ENCODE assay signal across 17 cellular contexts in genomic region chr11:70503201-70503877, GRCh38.
A peak's percentile ranks its signal among the peaks of the same experiment; 100 is the strongest.
DNase-seq lines count a peak whose midpoint lies in the region; ATAC-seq, FAIRE-seq and TF ChIP-seq lines count a peak whose summit lies in the region.
"Had no signal": no experiment of that assay in that cellular context is flagged by ENCODE, and none has a peak within 500 bp of the region (broad histone marks: within the 10 kb centered on the region; RNA-seq: fewer than 3 reads in every experiment).

No MANE protein-coding gene starts in this region.

- H3K4me1 Mint-ChIP-seq in effector memory CD8-positive, alpha-beta T cell (ENCODE audit: low read depth in 2 of 2) = no peaks in the 10 kb centered on the region
- H3K4me1 Mint-ChIP-seq: B cell, immature natural killer cell had no signal

- peaks cover 14% of the 10 kb centered on the region for H3K4me1 ChIP-seq in BE2C
- no peaks in the 10 kb centered on the region for H3K4me1 ChIP-seq in kidney (ENCODE audit: control insufficient read depth in 1 of 2, insufficient read depth in 1 of 2, low read depth in 1 of 2, low read length in 2 of 2)
- H3K4me1 ChIP-seq: uterus had no signal

- H3K27ac Mint-ChIP-seq in effector memory CD8-positive, alpha-beta T cell = no peak overlapping the region
- H3K27ac Mint-ChIP-seq: B cell; immature natural killer cell; mesothelial cell of epicardium; stimulated activated naive CD8-positive, alpha-beta T cell treated with anti-CD3 and anti-CD28 coated beads, Interleukin-15, Interleukin-2, amounts not matched to agents 100 ng/mL and 50 ng/mL, for 24 hours had no signal

- H3K36me3 ChIP-seq in BE2C (no peaks in the 10 kb centered on the region), kidney (ENCODE audit: control insufficient read depth in 1 of 2, insufficient read depth in 2 of 2, low read length in 2 of 2) (no peaks in the 10 kb centered on the region)
- H3K36me3 ChIP-seq: MG63, uterus had no signal

- H3K9me3 ChIP-seq in BE2C (no peaks in the 10 kb centered on the region), kidney (ENCODE audit: control insufficient read depth in 1 of 2, low read length in 2 of 2) (no peaks in the 10 kb centered on the region)
- H3K9me3 ChIP-seq: MG63, uterus had no signal

- no peaks in the 10 kb centered on the region for H3K36me3 Mint-ChIP-seq in effector memory CD8-positive, alpha-beta T cell (ENCODE audit: insufficient read depth)
- H3K36me3 Mint-ChIP-seq: immature natural killer cell, mesothelial cell of epicardium had no signal

- H3K27me3 Mint-ChIP-seq in effector memory CD8-positive, alpha-beta T cell = peaks cover 4 to 61% of the 10 kb centered on the region in 2 donors
- H3K27me3 Mint-ChIP-seq: stimulated activated naive CD8-positive, alpha-beta T cell treated with anti-CD3 and anti-CD28 coated beads, Interleukin-15, Interleukin-2, amounts not matched to agents 100 ng/mL and 50 ng/mL, for 24 hours had no signal

- no peaks in the 10 kb centered on the region for H3K9me3 Mint-ChIP-seq in effector memory CD8-positive, alpha-beta T cell
- H3K9me3 Mint-ChIP-seq: immature natural killer cell; mesothelial cell of epicardium; stimulated activated naive CD8-positive, alpha-beta T cell treated with anti-CD3 and anti-CD28 coated beads, Interleukin-15, Interleukin-2, amounts not matched to agents 100 ng/mL and 50 ng/mL, for 24 hours had no signal

- no peak for FAIRE-seq in kidney (lab: Jason Lieb, UNC)
- FAIRE-seq: colon had no signal

- no peak overlapping the region for H3K4me3 ChIP-seq in BE2C (ENCODE audit: low read depth, low read length)
- no peak overlapping the region for H3K4me3 ChIP-seq in kidney (ENCODE audit: low read length in 2 of 2)
- H3K4me3 ChIP-seq: MG63, smooth muscle cell, uterus had no signal

- no peak overlapping the region for H3K9ac ChIP-seq in kidney (ENCODE audit: low read length in 2 of 2)

- peak; percentile 14 for DNase-seq in BE2C
- peak; percentile 36 for DNase-seq in ELF-1 (ENCODE audit: low read depth, low spot score)
- peak; percentile 86 for DNase-seq in NCI-H345 (lab: John Stamatoyannopoulos, UW)
- peak; percentile 41 for DNase-seq in kidney
- DNase-seq in stimulated activated CD4-positive, alpha-beta T cell treated with anti-CD3 and anti-CD28 coated beads, Interleukin-4, amount 100 ng/mL, for 24 hours = no peak
- DNase-seq in stimulated activated naive CD8-positive, alpha-beta T cell treated with anti-CD3 and anti-CD28 coated beads, Interleukin-15, Interleukin-2, amounts not matched to agents 100 U/mL and 50 U/mL, for 24 hours = no peak
- no peak for DNase-seq in effector memory CD8-positive, alpha-beta T cell
- no peak for DNase-seq in T1000 (lab: John Stamatoyannopoulos, UW)
- DNase-seq: immature natural killer cell, MG63, uterus had no signal

- no peaks in the 10 kb centered on the region for H3K27me3 ChIP-seq in BE2C
- H3K27me3 ChIP-seq: MG63, uterus had no signal

- no peak overlapping the region for H3K27ac ChIP-seq in kidney (ENCODE audit: low read depth in 2 of 2, low read length in 2 of 2)
- H3K27ac ChIP-seq: uterus had no signal

- intact Hi-C loops in kidney (cut with DNase I) = no loop called here

- TF ChIP-seq CTCF in BE2C (IDR thresholded peaks at IDR 0.05; ENCODE audit: low read depth, low read length) (no peak), kidney (IDR thresholded peaks at IDR 0.05; ENCODE audit: borderline replicate concordance, extremely low read depth, insufficient read depth) (no peak)

- ATAC-seq in stimulated activated naive CD8-positive, alpha-beta T cell treated with anti-CD3 and anti-CD28 coated beads, Interleukin-15, Interleukin-2, amounts not matched to agents 100 U/mL and 50 U/mL, for 24 hours = no peak
- no peak for ATAC-seq in effector memory CD8-positive, alpha-beta T cell (replicated peaks)
- ATAC-seq: SK-N-SH treated with all-trans-retinoic acid at 6 μM for 48 hours had no signal

- H3K4me3 Mint-ChIP-seq in effector memory CD8-positive, alpha-beta T cell = no peak overlapping the region
- H3K4me3 Mint-ChIP-seq: B cell; immature natural killer cell; mesothelial cell of epicardium; stimulated activated naive CD8-positive, alpha-beta T cell treated with anti-CD3 and anti-CD28 coated beads, Interleukin-15, Interleukin-2, amounts not matched to agents 100 ng/mL and 50 ng/mL, for 24 hours had no signal

Comparison
In these comparisons a context has a peak if more than half of its experiments do, and no peak if none do; other contexts are left out.
1. DNase-seq: peak in BE2C (single experiment), ELF-1 (single experiment), NCI-H345 (single experiment) and kidney (single experiment); none in stimulated activated CD4-positive, alpha-beta T cell treated with anti-CD3 and anti-CD28 coated beads, Interleukin-4, amount 100 ng/mL, for 24 hours (single experiment), stimulated activated naive CD8-positive, alpha-beta T cell treated with anti-CD3 and anti-CD28 coated beads, Interleukin-15, Interleukin-2, amounts not matched to agents 100 U/mL and 50 U/mL, for 24 hours (single experiment), effector memory CD8-positive, alpha-beta T cell (0 of 3) and T1000 (single experiment).